In the genomic region with DNA sequence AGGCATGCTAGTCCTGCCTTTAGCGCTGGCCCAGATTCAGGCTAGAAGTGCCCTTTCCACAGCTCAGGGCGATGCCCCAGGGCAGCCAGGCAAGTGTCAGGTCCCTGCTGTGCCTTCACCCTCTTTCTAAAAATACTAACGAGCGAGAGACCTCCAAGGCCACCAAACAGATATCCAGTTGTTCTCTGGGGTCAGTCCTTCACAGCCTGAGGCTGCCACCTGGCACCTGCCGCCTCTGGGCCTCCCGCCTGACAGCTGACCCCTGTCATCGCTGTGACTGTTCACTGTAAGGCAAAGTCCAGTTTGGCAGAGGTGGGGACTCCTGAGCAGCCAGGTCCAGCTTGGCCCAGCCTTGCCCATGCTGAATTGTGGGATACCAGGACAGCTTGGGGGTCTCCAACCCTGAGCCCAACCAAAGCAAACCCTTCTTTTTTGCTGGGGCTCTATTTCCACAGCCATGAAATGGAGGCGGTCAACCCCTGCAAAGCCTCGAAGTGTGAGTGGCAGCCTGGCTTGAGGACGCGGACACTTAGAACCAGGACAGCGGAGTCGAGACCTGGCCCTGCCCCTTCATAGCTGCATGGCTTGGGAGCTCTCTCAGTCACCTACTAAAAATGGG, we compare ENCODE assay signal across 1 cellular context.
TF ChIP-seq lines count a peak whose summit lies in the region.

No MANE protein-coding gene starts in this region.

TF ChIP-seq in HepG2, 621 proteins besides CTCF, POLR2A, EP300 and RAD21 (continued from another document and continues in another):
- TF ChIP-seq ZNF142 (CRISPR knock-in tag; IDR thresholded peaks at IDR 0.05) = 0 out of 2 replicates have a peak, but pooled peaks have one; percentile 45
- TF ChIP-seq FOXK2 (IDR thresholded peaks at IDR 0.05) = no peak
- TF ChIP-seq E2F1 (CRISPR knock-in tag; IDR thresholded peaks at IDR 0.05) = no peak
- TF ChIP-seq ZMAT3 (CRISPR knock-in tag; conservative IDR thresholded peaks at IDR 0.05) = 0 out of 2 replicates have a peak, but pooled peaks have one; percentile 51
- TF ChIP-seq, protein P1, sequence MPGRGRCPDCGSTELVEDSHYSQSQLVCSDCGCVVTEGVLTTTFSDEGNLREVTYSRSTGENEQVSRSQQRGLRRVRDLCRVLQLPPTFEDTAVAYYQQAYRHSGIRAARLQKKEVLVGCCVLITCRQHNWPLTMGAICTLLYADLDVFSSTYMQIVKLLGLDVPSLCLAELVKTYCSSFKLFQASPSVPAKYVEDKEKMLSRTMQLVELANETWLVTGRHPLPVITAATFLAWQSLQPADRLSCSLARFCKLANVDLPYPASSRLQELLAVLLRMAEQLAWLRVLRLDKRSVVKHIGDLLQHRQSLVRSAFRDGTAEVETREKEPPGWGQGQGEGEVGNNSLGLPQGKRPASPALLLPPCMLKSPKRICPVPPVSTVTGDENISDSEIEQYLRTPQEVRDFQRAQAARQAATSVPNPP (CRISPR knock-in tag; IDR thresholded peaks at IDR 0.05) = no peak
- TF ChIP-seq ZNF383 (CRISPR knock-in tag; IDR thresholded peaks at IDR 0.05; ENCODE audit: borderline replicate concordance) = no peak
- TF ChIP-seq HDAC1 (CRISPR knock-in tag; IDR thresholded peaks at IDR 0.05) = peak; percentile 96
- peak; percentile 76 for TF ChIP-seq NCOA2 (CRISPR knock-in tag; IDR thresholded peaks at IDR 0.05)
- TF ChIP-seq, protein P2, sequence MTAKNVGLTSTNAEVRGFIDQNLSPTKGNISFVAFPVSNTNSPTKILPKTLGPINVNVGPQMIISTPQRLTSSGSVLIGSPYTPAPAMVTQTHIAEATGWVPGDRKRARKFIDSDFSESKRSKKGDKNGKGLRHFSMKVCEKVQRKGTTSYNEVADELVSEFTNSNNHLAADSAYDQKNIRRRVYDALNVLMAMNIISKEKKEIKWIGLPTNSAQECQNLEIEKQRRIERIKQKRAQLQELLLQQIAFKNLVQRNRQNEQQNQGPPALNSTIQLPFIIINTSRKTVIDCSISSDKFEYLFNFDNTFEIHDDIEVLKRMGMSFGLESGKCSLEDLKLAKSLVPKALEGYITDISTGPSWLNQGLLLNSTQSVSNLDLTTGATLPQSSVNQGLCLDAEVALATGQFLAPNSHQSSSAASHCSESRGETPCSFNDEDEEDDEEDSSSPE (CRISPR knock-in tag; IDR thresholded peaks at IDR 0.05) = peak; percentile 79
- TF ChIP-seq MIER2 (CRISPR knock-in tag; IDR thresholded peaks at IDR 0.05) = no peak
- peak; percentile 74; the same call in 1 of the 2 replicates for TF ChIP-seq ZBTB20 (CRISPR knock-in tag; IDR thresholded peaks at IDR 0.05; ENCODE audit: borderline replicate concordance, low read depth)
- TF ChIP-seq FIP1L1 (IDR thresholded peaks at IDR 0.05; ENCODE audit: borderline replicate concordance, insufficient read depth, low read depth, low read length) = no peak
- TF ChIP-seq, protein P3, sequence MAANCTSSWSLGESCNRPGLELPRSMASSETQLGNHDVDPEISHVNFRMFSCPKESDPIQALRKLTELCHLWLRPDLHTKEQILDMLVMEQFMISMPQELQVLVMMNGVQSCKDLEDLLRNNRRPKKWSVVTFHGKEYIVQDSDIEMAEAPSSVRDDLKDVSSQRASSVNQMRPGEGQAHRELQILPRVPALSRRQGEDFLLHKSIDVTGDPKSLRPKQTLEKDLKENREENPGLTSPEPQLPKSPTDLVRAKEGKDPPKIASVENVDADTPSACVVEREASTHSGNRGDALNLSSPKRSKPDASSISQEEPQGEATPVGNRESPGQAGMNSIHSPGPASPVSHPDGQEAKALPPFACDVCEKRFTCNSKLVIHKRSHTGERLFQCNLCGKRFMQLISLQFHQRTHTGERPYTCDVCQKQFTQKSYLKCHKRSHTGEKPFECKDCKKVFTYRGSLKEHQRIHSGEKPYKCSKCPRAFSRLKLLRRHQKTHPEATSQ (CRISPR knock-in tag; IDR thresholded peaks at IDR 0.05; ENCODE audit: borderline replicate concordance) = no peak
- no peak for TF ChIP-seq NFRKB (IDR thresholded peaks at IDR 0.05)
- 0 out of 2 replicates have a peak, but pooled peaks have one; percentile 42 for TF ChIP-seq NCOA1 (CRISPR knock-in tag; IDR thresholded peaks at IDR 0.05)
- no peak for TF ChIP-seq ZNF251 (CRISPR knock-in tag; IDR thresholded peaks at IDR 0.05)
- TF ChIP-seq FOSL2 (CRISPR knock-in tag; IDR thresholded peaks at IDR 0.05) = peak; percentile 87
- TF ChIP-seq, protein P4, sequence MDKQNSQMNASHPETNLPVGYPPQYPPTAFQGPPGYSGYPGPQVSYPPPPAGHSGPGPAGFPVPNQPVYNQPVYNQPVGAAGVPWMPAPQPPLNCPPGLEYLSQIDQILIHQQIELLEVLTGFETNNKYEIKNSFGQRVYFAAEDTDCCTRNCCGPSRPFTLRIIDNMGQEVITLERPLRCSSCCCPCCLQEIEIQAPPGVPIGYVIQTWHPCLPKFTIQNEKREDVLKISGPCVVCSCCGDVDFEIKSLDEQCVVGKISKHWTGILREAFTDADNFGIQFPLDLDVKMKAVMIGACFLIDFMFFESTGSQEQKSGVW (CRISPR knock-in tag; IDR thresholded peaks at IDR 0.05; ENCODE audit: borderline replicate concordance) = no peak
- TF ChIP-seq, protein P5, sequence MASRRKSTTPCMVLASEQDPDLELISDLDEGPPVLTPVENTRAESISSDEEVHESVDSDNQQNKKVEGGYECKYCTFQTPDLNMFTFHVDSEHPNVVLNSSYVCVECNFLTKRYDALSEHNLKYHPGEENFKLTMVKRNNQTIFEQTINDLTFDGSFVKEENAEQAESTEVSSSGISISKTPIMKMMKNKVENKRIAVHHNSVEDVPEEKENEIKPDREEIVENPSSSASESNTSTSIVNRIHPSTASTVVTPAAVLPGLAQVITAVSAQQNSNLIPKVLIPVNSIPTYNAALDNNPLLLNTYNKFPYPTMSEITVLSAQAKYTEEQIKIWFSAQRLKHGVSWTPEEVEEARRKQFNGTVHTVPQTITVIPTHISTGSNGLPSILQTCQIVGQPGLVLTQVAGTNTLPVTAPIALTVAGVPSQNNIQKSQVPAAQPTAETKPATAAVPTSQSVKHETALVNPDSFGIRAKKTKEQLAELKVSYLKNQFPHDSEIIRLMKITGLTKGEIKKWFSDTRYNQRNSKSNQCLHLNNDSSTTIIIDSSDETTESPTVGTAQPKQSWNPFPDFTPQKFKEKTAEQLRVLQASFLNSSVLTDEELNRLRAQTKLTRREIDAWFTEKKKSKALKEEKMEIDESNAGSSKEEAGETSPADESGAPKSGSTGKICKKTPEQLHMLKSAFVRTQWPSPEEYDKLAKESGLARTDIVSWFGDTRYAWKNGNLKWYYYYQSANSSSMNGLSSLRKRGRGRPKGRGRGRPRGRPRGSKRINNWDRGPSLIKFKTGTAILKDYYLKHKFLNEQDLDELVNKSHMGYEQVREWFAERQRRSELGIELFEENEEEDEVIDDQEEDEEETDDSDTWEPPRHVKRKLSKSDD (CRISPR knock-in tag; IDR thresholded peaks at IDR 0.05; ENCODE audit: low read depth) = peak; percentile 73; the same call in 1 of the 2 replicates
- TF ChIP-seq ZNF768 (CRISPR knock-in tag; IDR thresholded peaks at IDR 0.05) = no peak; the same call in 1 of the 2 replicates
- no peak for TF ChIP-seq MTF1 (CRISPR knock-in tag; IDR thresholded peaks at IDR 0.05)
- no peak for TF ChIP-seq ZNF34 (CRISPR knock-in tag; IDR thresholded peaks at IDR 0.05; ENCODE audit: borderline replicate concordance)
- TF ChIP-seq ZSCAN29 (CRISPR knock-in tag; conservative IDR thresholded peaks at IDR 0.05) = no peak
- TF ChIP-seq RFX3 (CRISPR knock-in tag; IDR thresholded peaks at IDR 0.05) = no peak
- no peak for TF ChIP-seq ZFP1 (CRISPR knock-in tag; IDR thresholded peaks at IDR 0.05)
- peak; percentile 98 for TF ChIP-seq ZBTB38 (CRISPR knock-in tag; IDR thresholded peaks at IDR 0.05)
- TF ChIP-seq ARID2 (CRISPR knock-in tag; IDR thresholded peaks at IDR 0.05; ENCODE audit: borderline replicate concordance) = no peak
- no peak for TF ChIP-seq DNMT3B (CRISPR knock-in tag; conservative IDR thresholded peaks at IDR 0.05)
- peak; percentile 52; the same call in 1 of the 2 replicates for TF ChIP-seq ZNF264 (CRISPR knock-in tag; IDR thresholded peaks at IDR 0.05)
- TF ChIP-seq HNRNPH1 (optimal IDR thresholded peaks at IDR 0.05; ENCODE audit: low read depth, low read length) = no peak
- peak; percentile 91 for TF ChIP-seq ZNF607 (CRISPR knock-in tag; IDR thresholded peaks at IDR 0.05; ENCODE audit: borderline replicate concordance)
- TF ChIP-seq MLLT10 (CRISPR knock-in tag; IDR thresholded peaks at IDR 0.05) = no peak
- no peak for TF ChIP-seq THAP8 (CRISPR knock-in tag; IDR thresholded peaks at IDR 0.05; ENCODE audit: borderline replicate concordance)
- peak; percentile 45; the same call in 1 of the 2 replicates for TF ChIP-seq PRDM10 (CRISPR knock-in tag; IDR thresholded peaks at IDR 0.05; ENCODE audit: low read depth)
- no peak for TF ChIP-seq ZZZ3 (CRISPR knock-in tag; IDR thresholded peaks at IDR 0.05; ENCODE audit: borderline replicate concordance)
- TF ChIP-seq RBFOX2 (IDR thresholded peaks at IDR 0.05; ENCODE audit: low read depth, low read length) = no peak
